In the genomic region with DNA sequence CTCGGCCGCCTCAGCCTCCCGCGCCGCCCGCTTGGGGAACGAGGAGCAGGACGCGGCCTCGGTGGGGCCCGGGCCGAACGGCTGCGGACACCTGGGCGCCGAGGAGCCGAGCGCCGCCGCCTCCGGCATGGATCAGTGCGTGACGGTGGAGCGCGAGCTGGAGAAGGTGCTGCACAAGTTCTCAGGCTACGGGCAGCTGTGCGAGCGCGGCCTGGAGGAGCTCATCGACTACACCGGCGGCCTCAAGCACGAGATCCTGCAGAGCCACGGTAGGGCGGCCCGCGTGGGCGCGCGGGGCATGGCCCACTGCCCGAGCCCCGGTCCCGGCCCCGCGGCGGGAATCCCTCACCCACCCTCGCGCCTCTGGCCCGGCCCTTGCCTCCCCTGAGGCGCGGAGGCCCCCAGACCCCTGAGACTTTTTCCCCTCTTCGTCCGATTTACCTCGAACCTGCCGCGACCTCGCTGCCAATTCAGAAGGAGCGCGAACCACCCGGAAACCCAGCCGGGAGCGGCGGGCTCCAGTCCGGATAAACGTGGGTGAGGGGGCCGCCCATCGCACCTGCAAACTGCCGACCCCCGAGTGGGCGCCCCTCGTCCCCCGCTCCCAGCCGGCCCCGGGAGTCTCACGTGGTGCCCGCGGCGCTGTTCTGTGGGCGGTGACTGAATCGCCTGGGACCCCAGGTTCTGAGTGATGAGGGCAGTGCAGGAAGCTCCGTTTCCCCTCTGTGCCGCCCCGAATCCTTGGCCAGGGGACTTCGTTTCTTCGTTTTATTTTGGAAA, we compare ENCODE assay signal across 8 cellular contexts. TPM values are rescaled to one million over a fixed set of nuclear protein-coding genes. Genes with fewer than 3 reads are reported as not detected.
DNase-seq lines count a peak whose midpoint lies in the region; ATAC-seq and TF ChIP-seq lines count a peak whose summit lies in the region.
"Not testable (repeated sequence)": the region's sequence is repeated elsewhere in the genome, so short reads cannot be mapped to it uniquely, and the experiment has no call there.

No MANE protein-coding gene starts in this region.

- H3K27me3 ChIP-seq in CD4-positive, alpha-beta T cell (ENCODE audit: control insufficient read depth, insufficient read depth, low read length); SU-DHL-6 (ENCODE audit: low read length): not testable (repeated sequence)

- not testable (repeated sequence) for H3K4me1 Mint-ChIP-seq in CD4-positive, alpha-beta T cell (ENCODE audit: low read depth); activated naive CD4-positive, alpha-beta T cell treated with anti-CD3 and anti-CD28 coated beads for 36 hours (ENCODE audit: low read depth); naive B cell

- POLR2A ChIA-PET in CD4-positive, alpha-beta T cell (lab: Charles Lee) = not testable (repeated sequence)

- H2AFZ ChIP-seq in SU-DHL-6 (ENCODE audit: low read depth, low read length, severe bottlenecking) = not testable (repeated sequence)

- H3K27me3 Mint-ChIP-seq in CD4-positive, alpha-beta T cell; activated naive CD4-positive, alpha-beta T cell treated with anti-CD3 and anti-CD28 coated beads for 36 hours (ENCODE audit: low read depth); naive B cell: not testable (repeated sequence)

- intact Hi-C loops in CD4-positive, alpha-beta T cell (cut with DNase I, micrococcal nuclease); activated naive CD4-positive, alpha-beta T cell treated with anti-CD3 and anti-CD28 coated beads for 36 hours (cut with micrococcal nuclease): not testable (repeated sequence)

- not testable (repeated sequence) for H3K36me3 Mint-ChIP-seq in CD4-positive, alpha-beta T cell (ENCODE audit: low read depth); activated naive CD4-positive, alpha-beta T cell treated with anti-CD3 and anti-CD28 coated beads for 36 hours (ENCODE audit: low read depth); naive B cell

- H4K20me1 ChIP-seq in SU-DHL-6 (ENCODE audit: low read depth, low read length) = not testable (repeated sequence)

- H3K4me3 ChIP-seq in SU-DHL-6 (ENCODE audit: insufficient read depth, low read length, poor library complexity, severe bottlenecking) (peak overlapping the region; percentile 75), fibroblast of pulmonary artery (replicated peaks; ENCODE audit: low read depth, low read length) (peak overlapping the region; percentile 64)

- H3K79me2 ChIP-seq in SU-DHL-6 (ENCODE audit: insufficient read depth, low read length) = not testable (repeated sequence)

- CTCF ChIA-PET in CD4-positive, alpha-beta T cell (lab: Charles Lee); activated naive CD4-positive, alpha-beta T cell treated with anti-CD3 and anti-CD28 coated beads for 36 hours (lab: Charles Lee): not testable (repeated sequence)

- H3K4me2 ChIP-seq in SU-DHL-6 (ENCODE audit: low read depth, low read length, poor library complexity, severe bottlenecking) = peak overlapping the region; percentile 90

- not testable (repeated sequence) for H3K9me3 ChIP-seq in CD4-positive, alpha-beta T cell (ENCODE audit: control insufficient read depth, low read length); SU-DHL-6 (ENCODE audit: insufficient read depth, low read length)

- ATAC-seq in CD4-positive, alpha-beta T cell (ENCODE audit: poor library complexity) = peak; percentile 26
- peak; percentile 22 for ATAC-seq in GM21423 (IDR thresholded peaks at IDR 0.05; ENCODE audit: unreplicated experiment)
- peak; percentile 31 for ATAC-seq in HG03521 (IDR thresholded peaks at IDR 0.05; ENCODE audit: unreplicated experiment)
- peak; percentile 43 to 46 for ATAC-seq in naive B cell (ENCODE audit: low read depth in 2 of 2)

- not testable (repeated sequence) for H3K9me2 ChIP-seq in SU-DHL-6 (replicated peaks; ENCODE audit: insufficient read depth, low read length)

- peak overlapping the region; percentile 82 for H3K27ac Mint-ChIP-seq in CD4-positive, alpha-beta T cell
- peak overlapping the region; percentile 83 for H3K27ac Mint-ChIP-seq in activated naive CD4-positive, alpha-beta T cell treated with anti-CD3 and anti-CD28 coated beads for 36 hours
- H3K27ac Mint-ChIP-seq in naive B cell = peak overlapping the region; percentile 28 to 87 (median 64)

- H3K36me3 ChIP-seq in SU-DHL-6 (ENCODE audit: low read length) = not testable (repeated sequence)

- peak overlapping the region; percentile 68 for H3K9ac ChIP-seq in SU-DHL-6 (ENCODE audit: low read length)

- H3F3A ChIP-seq in SU-DHL-6 (ENCODE audit: insufficient read depth) = not testable (repeated sequence)

- H3K9me3 Mint-ChIP-seq in CD4-positive, alpha-beta T cell; activated naive CD4-positive, alpha-beta T cell treated with anti-CD3 and anti-CD28 coated beads for 36 hours; naive B cell: not testable (repeated sequence)

- H3K27ac ChIP-seq in CD4-positive, alpha-beta T cell (ENCODE audit: low read depth, low read length) = peak overlapping the region; percentile 41
- peak overlapping the region; percentile 70 for H3K27ac ChIP-seq in SU-DHL-6 (ENCODE audit: low read depth, low read length)

- not testable (repeated sequence) for TF ChIP-seq CTCF in CD4-positive, alpha-beta T cell (IDR thresholded peaks at IDR 0.05); SU-DHL-6 (IDR thresholded peaks at IDR 0.05; ENCODE audit: insufficient read depth, low read length, poor library complexity, severe bottlenecking); fibroblast of pulmonary artery (IDR thresholded peaks at IDR 0.05; ENCODE audit: low read length, missing control alignments)

- DNase-seq in CD4-positive, alpha-beta T cell = peak; percentile 25 to 62 (median 46)
- DNase-seq in activated naive CD4-positive, alpha-beta T cell treated with anti-CD3 and anti-CD28 coated beads for 36 hours = peak; percentile 56
- DNase-seq in fibroblast of pulmonary artery (ENCODE audit: low read depth) (peak; percentile 44), naive B cell (peak; percentile 72)
- peak; percentile 34 to 40 for DNase-seq in stimulated activated CD8-positive, alpha-beta memory T cell treated with anti-CD3 and anti-CD28 coated beads, Interleukin-15, amount 100 ng/mL, for 48 hours (ENCODE audit: low read depth in 2 of 2)

- H3K4me3 Mint-ChIP-seq in CD4-positive, alpha-beta T cell = peak overlapping the region; percentile 88
- H3K4me3 Mint-ChIP-seq in activated naive CD4-positive, alpha-beta T cell treated with anti-CD3 and anti-CD28 coated beads for 36 hours = peak overlapping the region; percentile 78
- peak overlapping the region; percentile 77 to 91 (median 84) for H3K4me3 Mint-ChIP-seq in naive B cell

RNA-seq across cellular contexts. Expression of a gene that starts 0.6 kb away (rescaled TPM):
- total RNA-seq in CD4-positive, alpha-beta T cell = 10 to 100 TPM; 20.5 to 21.4 TPM
- total RNA-seq in activated naive CD4-positive, alpha-beta T cell treated with anti-CD3 and anti-CD28 coated beads for 36 hours = 10 to 100 TPM; 38.0 to 38.4 TPM
- 10 to 100 TPM; 18.5 to 24.2 (median 21.2) TPM for polyA plus RNA-seq in naive B cell (ENCODE audit: low read depth in 6 of 6)

Comparison
In these comparisons a context has a peak if more than half of its experiments do, and no peak if none do; other contexts are left out.
1. Peak in every context shown above with its lines: DNase-seq, ATAC-seq, H3K4me3 ChIP-seq and H3K27ac ChIP-seq.